ENCODE assay signal across 1 cellular context in the genomic region with DNA sequence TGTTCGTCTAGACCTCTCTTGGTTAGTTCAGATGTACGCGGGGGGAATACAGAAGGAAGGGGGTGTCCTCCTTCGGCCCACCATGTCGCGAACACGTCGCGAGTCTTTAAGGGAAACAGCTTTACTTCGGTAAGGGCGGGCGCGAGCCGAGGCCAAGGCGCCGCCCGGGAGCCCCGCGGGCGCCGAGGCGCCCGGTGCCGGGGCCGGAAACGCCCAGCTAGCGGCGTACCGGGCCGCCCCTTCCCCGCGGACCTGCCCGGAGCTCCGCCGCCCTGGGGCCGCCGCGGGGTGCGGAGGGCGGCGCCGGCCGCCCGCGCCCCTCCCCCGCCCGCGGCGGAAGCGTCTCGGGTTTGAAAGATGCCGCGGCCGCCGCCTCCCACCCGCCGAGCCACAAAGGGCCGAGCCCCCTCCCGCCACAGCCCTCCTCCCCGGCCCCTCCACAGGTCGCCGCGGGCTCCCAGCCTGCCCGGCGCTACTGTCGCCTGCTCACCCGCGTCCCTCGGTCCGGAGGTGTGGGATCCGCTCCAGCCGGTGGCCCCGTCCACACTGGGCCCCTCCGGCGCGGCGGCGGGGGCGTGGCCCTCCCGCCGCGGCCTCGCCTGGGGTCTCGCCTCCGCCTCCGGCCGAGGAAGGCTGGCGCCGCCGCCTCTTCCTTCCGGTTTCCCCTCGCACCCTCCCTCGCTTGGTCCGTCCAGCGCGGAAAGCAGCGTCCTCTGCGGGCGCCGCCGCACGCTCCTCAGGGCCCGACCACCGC.
TF ChIP-seq lines count a peak whose summit lies in the region.

A gene (minus strand): TSS at position 715 of the 754 bp plus-strand sequence. CDS start 12,156 bp downstream, outside the sequence.

TF ChIP-seq in HEK293, 187 proteins besides CTCF, POLR2A, EP300 and RAD21 (continued from another document):
- TF ChIP-seq, protein P1, sequence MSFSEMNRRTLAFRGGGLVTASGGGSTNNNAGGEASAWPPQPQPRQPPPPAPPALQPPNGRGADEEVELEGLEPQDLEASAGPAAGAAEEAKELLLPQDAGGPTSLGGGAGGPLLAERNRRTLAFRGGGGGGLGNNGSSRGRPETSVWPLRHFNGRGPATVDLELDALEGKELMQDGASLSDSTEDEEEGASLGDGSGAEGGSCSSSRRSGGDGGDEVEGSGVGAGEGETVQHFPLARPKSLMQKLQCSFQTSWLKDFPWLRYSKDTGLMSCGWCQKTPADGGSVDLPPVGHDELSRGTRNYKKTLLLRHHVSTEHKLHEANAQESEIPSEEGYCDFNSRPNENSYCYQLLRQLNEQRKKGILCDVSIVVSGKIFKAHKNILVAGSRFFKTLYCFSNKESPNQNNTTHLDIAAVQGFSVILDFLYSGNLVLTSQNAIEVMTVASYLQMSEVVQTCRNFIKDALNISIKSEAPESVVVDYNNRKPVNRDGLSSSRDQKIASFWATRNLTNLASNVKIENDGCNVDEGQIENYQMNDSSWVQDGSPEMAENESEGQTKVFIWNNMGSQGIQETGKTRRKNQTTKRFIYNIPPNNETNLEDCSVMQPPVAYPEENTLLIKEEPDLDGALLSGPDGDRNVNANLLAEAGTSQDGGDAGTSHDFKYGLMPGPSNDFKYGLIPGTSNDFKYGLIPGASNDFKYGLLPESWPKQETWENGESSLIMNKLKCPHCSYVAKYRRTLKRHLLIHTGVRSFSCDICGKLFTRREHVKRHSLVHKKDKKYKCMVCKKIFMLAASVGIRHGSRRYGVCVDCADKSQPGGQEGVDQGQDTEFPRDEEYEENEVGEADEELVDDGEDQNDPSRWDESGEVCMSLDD (tag by site-specific recombination; IDR thresholded peaks at IDR 0.05): no peak
- no peak for TF ChIP-seq MZF1 (tag by site-specific recombination; IDR thresholded peaks at IDR 0.05; ENCODE audit: borderline replicate concordance)
- no peak for TF ChIP-seq ZEB2 (tag by site-specific recombination; IDR thresholded peaks at IDR 0.05)
- TF ChIP-seq ZNF776 (tag by site-specific recombination; IDR thresholded peaks at IDR 0.05; ENCODE audit: borderline replicate concordance): no peak
- no peak for TF ChIP-seq ZNF426 (tag by site-specific recombination; IDR thresholded peaks at IDR 0.05)
- TF ChIP-seq ZNF16 (tag by site-specific recombination; IDR thresholded peaks at IDR 0.05; ENCODE audit: low read depth): no peak
- TF ChIP-seq ZBTB48 (tag by site-specific recombination; IDR thresholded peaks at IDR 0.05): no peak
- TF ChIP-seq ZFP41 (tag by site-specific recombination; IDR thresholded peaks at IDR 0.05; ENCODE audit: borderline replicate concordance): no peak
- TF ChIP-seq, protein P2, sequence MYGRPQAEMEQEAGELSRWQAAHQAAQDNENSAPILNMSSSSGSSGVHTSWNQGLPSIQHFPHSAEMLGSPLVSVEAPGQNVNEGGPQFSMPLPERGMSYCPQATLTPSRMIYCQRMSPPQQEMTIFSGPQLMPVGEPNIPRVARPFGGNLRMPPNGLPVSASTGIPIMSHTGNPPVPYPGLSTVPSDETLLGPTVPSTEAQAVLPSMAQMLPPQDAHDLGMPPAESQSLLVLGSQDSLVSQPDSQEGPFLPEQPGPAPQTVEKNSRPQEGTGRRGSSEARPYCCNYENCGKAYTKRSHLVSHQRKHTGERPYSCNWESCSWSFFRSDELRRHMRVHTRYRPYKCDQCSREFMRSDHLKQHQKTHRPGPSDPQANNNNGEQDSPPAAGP (tag by site-specific recombination; IDR thresholded peaks at IDR 0.05): no peak
- no peak for TF ChIP-seq ZNF560 (tag by site-specific recombination; IDR thresholded peaks at IDR 0.05; ENCODE audit: borderline replicate concordance)
- no peak for TF ChIP-seq ZNF548 (tag by site-specific recombination; IDR thresholded peaks at IDR 0.05)
- TF ChIP-seq, protein P3, sequence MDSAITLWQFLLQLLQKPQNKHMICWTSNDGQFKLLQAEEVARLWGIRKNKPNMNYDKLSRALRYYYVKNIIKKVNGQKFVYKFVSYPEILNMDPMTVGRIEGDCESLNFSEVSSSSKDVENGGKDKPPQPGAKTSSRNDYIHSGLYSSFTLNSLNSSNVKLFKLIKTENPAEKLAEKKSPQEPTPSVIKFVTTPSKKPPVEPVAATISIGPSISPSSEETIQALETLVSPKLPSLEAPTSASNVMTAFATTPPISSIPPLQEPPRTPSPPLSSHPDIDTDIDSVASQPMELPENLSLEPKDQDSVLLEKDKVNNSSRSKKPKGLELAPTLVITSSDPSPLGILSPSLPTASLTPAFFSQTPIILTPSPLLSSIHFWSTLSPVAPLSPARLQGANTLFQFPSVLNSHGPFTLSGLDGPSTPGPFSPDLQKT (IDR thresholded peaks at IDR 0.05; ENCODE audit: borderline replicate concordance, low read depth, low read length): no peak; the same call in 1 of the 2 replicates
- TF ChIP-seq ZNF707 (tag by site-specific recombination; IDR thresholded peaks at IDR 0.05): no peak
- no peak for TF ChIP-seq ZNF510 (tag by site-specific recombination; IDR thresholded peaks at IDR 0.05; ENCODE audit: insufficient replicate concordance)
- TF ChIP-seq ZNF423 (tag by site-specific recombination; IDR thresholded peaks at IDR 0.05): no peak
- no peak for TF ChIP-seq YY2 (tag by site-specific recombination; IDR thresholded peaks at IDR 0.05)
- TF ChIP-seq, protein P4, sequence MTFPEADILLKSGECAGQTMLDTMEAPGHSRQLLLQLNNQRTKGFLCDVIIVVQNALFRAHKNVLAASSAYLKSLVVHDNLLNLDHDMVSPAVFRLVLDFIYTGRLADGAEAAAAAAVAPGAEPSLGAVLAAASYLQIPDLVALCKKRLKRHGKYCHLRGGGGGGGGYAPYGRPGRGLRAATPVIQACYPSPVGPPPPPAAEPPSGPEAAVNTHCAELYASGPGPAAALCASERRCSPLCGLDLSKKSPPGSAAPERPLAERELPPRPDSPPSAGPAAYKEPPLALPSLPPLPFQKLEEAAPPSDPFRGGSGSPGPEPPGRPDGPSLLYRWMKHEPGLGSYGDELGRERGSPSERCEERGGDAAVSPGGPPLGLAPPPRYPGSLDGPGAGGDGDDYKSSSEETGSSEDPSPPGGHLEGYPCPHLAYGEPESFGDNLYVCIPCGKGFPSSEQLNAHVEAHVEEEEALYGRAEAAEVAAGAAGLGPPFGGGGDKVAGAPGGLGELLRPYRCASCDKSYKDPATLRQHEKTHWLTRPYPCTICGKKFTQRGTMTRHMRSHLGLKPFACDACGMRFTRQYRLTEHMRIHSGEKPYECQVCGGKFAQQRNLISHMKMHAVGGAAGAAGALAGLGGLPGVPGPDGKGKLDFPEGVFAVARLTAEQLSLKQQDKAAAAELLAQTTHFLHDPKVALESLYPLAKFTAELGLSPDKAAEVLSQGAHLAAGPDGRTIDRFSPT (tag by site-specific recombination; IDR thresholded peaks at IDR 0.05): no peak
